23 cellular contexts compared by ENCODE assay signal in the genomic region with DNA sequence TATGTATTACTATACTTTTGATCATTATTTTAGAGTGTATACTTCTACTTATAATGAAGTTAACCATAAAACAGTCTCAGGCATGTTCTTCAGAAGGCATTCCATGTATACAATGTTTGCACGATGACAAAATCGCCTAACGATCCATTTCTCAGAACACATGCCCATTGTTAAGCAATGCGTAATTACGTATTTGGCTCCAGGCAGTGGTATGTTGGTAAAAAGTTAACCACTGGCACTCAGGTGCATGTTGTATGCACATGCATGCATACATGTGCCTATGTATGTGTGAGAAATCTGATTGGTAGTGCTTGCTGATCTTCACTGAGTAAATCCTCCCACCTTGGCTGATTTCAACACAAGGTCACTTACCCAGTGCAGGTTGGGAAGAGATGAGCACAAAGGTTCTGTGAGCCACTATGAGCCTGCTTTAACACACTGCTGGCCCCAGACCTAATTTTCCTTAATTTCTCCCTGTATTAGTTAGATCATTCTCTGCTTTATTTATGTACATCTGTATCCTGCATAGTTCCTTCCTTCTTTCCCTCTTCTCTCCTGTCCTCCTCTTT.
"Had no signal": no experiment of that assay in that cellular context is flagged by ENCODE, and none has a peak within 500 bp of the region (broad histone marks: within the 10 kb centered on the region; RNA-seq: fewer than 3 reads in every experiment).

No MANE protein-coding gene starts in this region.

- H3K9me3 ChIP-seq: colonic mucosa, gastroesophageal sphincter, left ventricle myocardium inferior, neutrophil, psoas muscle, spleen, stomach, thoracic aorta, transverse colon had no signal

- ATAC-seq: gastroesophageal sphincter; naive thymus-derived CD4-positive, alpha-beta T cell; psoas muscle; sciatic nerve; stimulated activated naive B cell treated with anti-CD40 and anti-IgM and Interleukin-4, amounts not matched to agents 10 μg/mL and 1 μg/mL and 100 μg/mL, for 72 hours had no signal

- DNase-seq: colonic mucosa; effector CD4-positive, alpha-beta T cell; endodermal cell; glutamatergic neuron; islet precursor cell; left ventricle myocardium inferior; mesendoderm; naive thymus-derived CD4-positive, alpha-beta T cell; psoas muscle; retina; spleen; stimulated activated CD4-positive, alpha-beta T cell treated with anti-CD3 and anti-CD28 coated beads, Interleukin-2, amount 100 ng/mL, for 24 hours; stimulated activated CD4-positive, alpha-beta T cell treated with anti-CD3 and anti-CD28 coated beads, Interleukin-4, amount 100 ng/mL, for 4 hours; stimulated activated naive B cell treated with anti-CD40 and anti-IgM and Interleukin-4, amounts not matched to agents 10 μg/mL and 1 μg/mL and 100 μg/mL, for 72 hours; stomach; substantia nigra; transverse colon had no signal

- H3K27ac ChIP-seq: colonic mucosa, gastroesophageal sphincter, left ventricle myocardium inferior, neutrophil, psoas muscle, spleen, stomach, thoracic aorta, transverse colon had no signal

- H3K4me1 ChIP-seq: colonic mucosa had no signal

- H3K27me3 ChIP-seq: colonic mucosa, gastroesophageal sphincter, neutrophil, spleen, stomach, transverse colon had no signal

- H3K4me3 ChIP-seq: colonic mucosa, gastroesophageal sphincter, left ventricle myocardium inferior, lung, psoas muscle, spleen, stomach, thoracic aorta, transverse colon had no signal

- H3K36me3 ChIP-seq: colonic mucosa, gastroesophageal sphincter, left ventricle myocardium inferior, neutrophil, spleen, stomach, thoracic aorta, transverse colon had no signal

- FAIRE-seq: endothelial cell of umbilical vein had no signal
